ENCODE assay signal across 29 cellular contexts in genomic region chr4:119684463-119684862, GRCh38. TPM values are rescaled to one million over a fixed set of nuclear protein-coding genes. Genes with fewer than 3 reads are reported as not detected.
DNase-seq lines count a peak whose midpoint lies in the region; ATAC-seq and TF ChIP-seq lines count a peak whose summit lies in the region.
"Had no signal": no experiment of that assay in that cellular context is flagged by ENCODE, and none has a peak within 500 bp of the region (broad histone marks: within the 10 kb centered on the region; RNA-seq: fewer than 3 reads in every experiment).

No MANE protein-coding gene starts in this region.

- intact Hi-C loops in IMR-90 (cut with micrococcal nuclease) (no loop called here), left lung (cut with DNase I) (no loop called here), Caco-2 (cut with micrococcal nuclease; ENCODE audit: unreplicated experiment) (no loop called here)

- H3K9me3 ChIP-seq in IMR-90 (ENCODE audit: control insufficient read depth, insufficient read depth, low read length) (no peaks in the 10 kb centered on the region), left lung (no peaks in the 10 kb centered on the region), Caco-2 (no peaks in the 10 kb centered on the region)
- H3K9me3 ChIP-seq: A549; BLaER1 treated with 17β-estradiol and CSF1 and Interleukin-3, amounts not matched to agents 10 nM and 100 nM; SJSA1 had no signal

- H4K8ac ChIP-seq in IMR-90 (ENCODE audit: low read depth in 2 of 2, low read length in 2 of 2) = peak overlapping the region; percentile 85 to 86; a peak in 3 of 4 replicates

- H2AK5ac ChIP-seq in IMR-90 (ENCODE audit: low read depth, low read length) = peak overlapping the region; percentile 70

- H2BK5ac ChIP-seq in IMR-90 (ENCODE audit: low read depth, low read length, poor library complexity, severe bottlenecking) = peak overlapping the region; percentile 97

- H3K27me3 Mint-ChIP-seq in Caco-2 (ENCODE audit: insufficient read depth, unreplicated experiment) = no peaks in the 10 kb centered on the region

- in situ Hi-C loops in IMR-90 (cut with MboI; ENCODE audit: low sequenced_read_pairs) = no loop called here

- peaks cover 0 to 9% of the 10 kb centered on the region in 2 experiments; a peak in 2 of 4 replicates for H3K79me1 ChIP-seq in IMR-90 (ENCODE audit: low read depth in 1 of 2, low read length in 2 of 2)

- H3K9ac ChIP-seq in IMR-90 (ENCODE audit: low read depth, low read length) (no peak overlapping the region; the same call in 1 of the 2 replicates), rectal smooth muscle tissue (ENCODE audit: low read length) (no peak overlapping the region)
- H3K9ac ChIP-seq: BLaER1 treated with 17β-estradiol and CSF1 and Interleukin-3, amounts not matched to agents 10 nM and 100 nM had no signal

- H3K27me3 ChIP-seq in IMR-90 (ENCODE audit: control insufficient read depth, insufficient read depth, low read length) = no peaks in the 10 kb centered on the region
- H3K27me3 ChIP-seq in left lung = no peaks in the 10 kb centered on the region
- H3K27me3 ChIP-seq in rectal smooth muscle tissue (ENCODE audit: control insufficient read depth, insufficient read depth, low read length) = no peaks in the 10 kb centered on the region
- H3K27me3 ChIP-seq in Caco-2 (replicated peaks; ENCODE audit: control insufficient read depth, insufficient read depth, low read length) = no peaks in the 10 kb centered on the region
- H3K27me3 ChIP-seq: BLaER1 treated with 17β-estradiol and CSF1 and Interleukin-3, amounts not matched to agents 10 nM and 100 nM; SJSA1 had no signal

- dilution Hi-C loops in IMR-90 (cut with HindIII; ENCODE audit: low sequenced_read_pairs, unreplicated experiment) = no loop called here

- ATAC-seq in IMR-90 (ENCODE audit: low read depth) (no peak), left lung (peak; percentile 39), GM19395 (IDR thresholded peaks at IDR 0.05; ENCODE audit: unreplicated experiment) (no peak)
- ATAC-seq: K562 had no signal

- H3K4me3 ChIP-seq in IMR-90 (ENCODE audit: insufficient read depth, low read depth, low read length) (no peak overlapping the region), left lung (no peak overlapping the region), rectal smooth muscle tissue (ENCODE audit: low read length) (no peak overlapping the region), Caco-2 (ENCODE audit: low read depth, low read length) (no peak overlapping the region)
- H3K4me3 ChIP-seq: A549; BLaER1 treated with 17β-estradiol and CSF1 and Interleukin-3, amounts not matched to agents 10 nM and 100 nM; K562; SJSA1 had no signal

- no peak overlapping the region for H3K27ac Mint-ChIP-seq in Caco-2 (ENCODE audit: unreplicated experiment)
- H3K27ac Mint-ChIP-seq: CD4-positive, alpha-beta T cell had no signal

- peak overlapping the region; percentile 98 for H2BK120ac ChIP-seq in IMR-90 (ENCODE audit: low read depth, low read length)

- no peaks in the 10 kb centered on the region for H4K20me1 ChIP-seq in IMR-90 (ENCODE audit: insufficient read depth, low read length)
- H4K20me1 ChIP-seq: BLaER1 treated with 17β-estradiol and CSF1 and Interleukin-3, amounts not matched to agents 10 nM and 100 nM had no signal

- H3K36me3 Mint-ChIP-seq in Caco-2 (ENCODE audit: insufficient read depth, unreplicated experiment) = no peaks in the 10 kb centered on the region

- peaks cover 6% of the 10 kb centered on the region for H3K9me1 ChIP-seq in IMR-90 (ENCODE audit: insufficient read depth, low read length)

- no peak for TF ChIP-seq RAD21 in IMR-90 (IDR thresholded peaks at IDR 0.05; ENCODE audit: low read length)

- H3K4me2 ChIP-seq in IMR-90 (ENCODE audit: low read depth, low read length) = no peak overlapping the region
- H3K4me2 ChIP-seq: BLaER1 treated with 17β-estradiol and CSF1 and Interleukin-3, amounts not matched to agents 10 nM and 100 nM had no signal

- WGBS in IMR-90 (ENCODE audit: extremely low coverage in 2 of 2, insufficient read length in 1 of 2), 2 experiments = no CpG with 5 or more reads among the region's 4 CpGs

- H2AFZ ChIP-seq in IMR-90 (replicated peaks; ENCODE audit: low read length, poor library complexity) = no peak overlapping the region

- H2BK20ac ChIP-seq in IMR-90 (ENCODE audit: low read depth, low read length) = peak overlapping the region; percentile 94

- H3K36me3 ChIP-seq in IMR-90 (ENCODE audit: control insufficient read depth, insufficient read depth, low read length) = no peaks in the 10 kb centered on the region
- H3K36me3 ChIP-seq in left lung = no peaks in the 10 kb centered on the region
- no peaks in the 10 kb centered on the region for H3K36me3 ChIP-seq in rectal smooth muscle tissue (ENCODE audit: control insufficient read depth, insufficient read depth, low read length)
- H3K36me3 ChIP-seq in Caco-2 (ENCODE audit: control insufficient read depth, insufficient read depth, low read length) = no peaks in the 10 kb centered on the region
- H3K36me3 ChIP-seq: BLaER1 treated with 17β-estradiol and CSF1 and Interleukin-3, amounts not matched to agents 10 nM and 100 nM; SJSA1 had no signal

- peak overlapping the region; percentile 95 for H4K5ac ChIP-seq in IMR-90 (ENCODE audit: low read depth, low read length)

- peak overlapping the region; percentile 80; the same call in 1 of the 2 replicates for H3K27ac ChIP-seq in IMR-90 (ENCODE audit: insufficient read depth, low read length)
- peak overlapping the region; percentile 34; the same call in 1 of the 2 replicates for H3K27ac ChIP-seq in VCaP
- H3K27ac ChIP-seq in left lung = no peak overlapping the region
- peak overlapping the region; percentile 46 for H3K27ac ChIP-seq in rectal smooth muscle tissue (ENCODE audit: low read depth, low read length)
- H3K27ac ChIP-seq: A549; BLaER1 treated with 17β-estradiol and CSF1 and Interleukin-3, amounts not matched to agents 10 nM and 100 nM; SJSA1 had no signal

- peak overlapping the region; percentile 82; the same call in 1 of the 3 replicates for H2BK15ac ChIP-seq in IMR-90 (ENCODE audit: low read depth, low read length)

- H3K9me3 Mint-ChIP-seq in Caco-2 (ENCODE audit: unreplicated experiment) = no peaks in the 10 kb centered on the region
- H3K9me3 Mint-ChIP-seq: CD4-positive, alpha-beta T cell had no signal

- H3K4me1 ChIP-seq in IMR-90 (ENCODE audit: control insufficient read depth, insufficient read depth, low read length) (peaks cover 16% of the 10 kb centered on the region), left lung (peaks cover 4 to 6% of the 10 kb centered on the region in 2 donors), rectal smooth muscle tissue (ENCODE audit: control insufficient read depth, insufficient read depth, low read length) (peaks cover 24% of the 10 kb centered on the region), Caco-2 (no peaks in the 10 kb centered on the region)
- H3K4me1 ChIP-seq: BLaER1 treated with 17β-estradiol and CSF1 and Interleukin-3, amounts not matched to agents 10 nM and 100 nM had no signal

- H3K4ac ChIP-seq in IMR-90 (ENCODE audit: low read depth, low read length) = peak overlapping the region; percentile 83

- no peaks in the 10 kb centered on the region for H3K4me1 Mint-ChIP-seq in Caco-2 (ENCODE audit: low read depth, unreplicated experiment)

- H3K23ac ChIP-seq in IMR-90 (ENCODE audit: low read depth, low read length) = peak overlapping the region; percentile 26

- POLR2A ChIA-PET in IMR-90 (lab: Charles Lee; ENCODE audit: unreplicated experiment) (interaction anchor here (0.9 to 1.9 kb wide), 2 partner anchors 21 to 56 kb away, joined by 3 to 4 read pairs; partner anchors contain the start of gene PDE5A), Caco-2 (lab: Charles Lee) (no interaction called here)

- CTCF ChIA-PET in IMR-90 (lab: Yijun Ruan, JAX) = interaction anchor here (1.1 kb wide), 1 partner anchor 360 kb away, joined by 3 read pairs; no protein-coding TSS in a partner anchor
- CTCF ChIA-PET in Caco-2 (lab: Charles Lee) = no interaction called here

- H2AK9ac ChIP-seq in IMR-90 (replicated peaks; ENCODE audit: low read depth, low read length, poor library complexity) = no peak overlapping the region

- no peak overlapping the region for H3K56ac ChIP-seq in IMR-90 (ENCODE audit: extremely low read depth, insufficient read depth, low read length)

- BruUV-seq in IMR-90 (replicated peaks; lab: Mats Ljungman, UMichigan) (no TSS peak), Caco-2 (replicated peaks; lab: Mats Ljungman, UMichigan) (no TSS peak)

- no peak for TF ChIP-seq POLR2A in IMR-90 (IDR thresholded peaks at IDR 0.05; ENCODE audit: low read depth, low read length)

- TF ChIP-seq CTCF in IMR-90 (conservative IDR thresholded peaks at IDR 0.05; ENCODE audit: low read depth, low read length) = no peak
- TF ChIP-seq CTCF in VCaP (conservative IDR thresholded peaks at IDR 0.05) = no peak
- TF ChIP-seq CTCF in left lung (IDR thresholded peaks at IDR 0.05) = no peak
- TF ChIP-seq CTCF in Caco-2 (IDR thresholded peaks at IDR 0.05; ENCODE audit: insufficient read depth in 1 of 2, low read depth in 1 of 2, low read length in 1 of 2, severe bottlenecking in 1 of 2, unreplicated experiment in 1 of 2) = no peak

- DNase-seq in IMR-90 (no peak), left lung (no peak), DMS114 treated with DMSO at 0.1 percent for 48 hours (lab: John Stamatoyannopoulos, UW; ENCODE audit: unreplicated experiment) (no peak), Caco-2 (no peak)
- DNase-seq: AML-193; CD4-positive, alpha-beta T cell; DMS79; EL; GDM1; Kasumi-1; MV-4-11; NCI-H1105; NCI-H1436 treated with DMSO at 0.1 percent for 48 hours; NCI-H187 treated with DMSO at 0.1 percent for 48 hours; NCI-H2171 treated with DMSO at 0.1 percent for 48 hours; NCI-H345; NCI-H524; NCI-H774; NK-92 treated with Interleukin-12 subunit alpha and Interleukin-12 subunit beta, amount 100 ng/mL, for 24 hours; PC-3; Right ventricle myocardium superior; RPMI8226 had no signal

- peak overlapping the region; percentile 93 for H3K18ac ChIP-seq in IMR-90 (ENCODE audit: low read depth, low read length)

- no peak overlapping the region for H3K4me3 Mint-ChIP-seq in Caco-2 (ENCODE audit: unreplicated experiment)
- H3K4me3 Mint-ChIP-seq: CD4-positive, alpha-beta T cell had no signal

- H4K91ac ChIP-seq in IMR-90 (ENCODE audit: insufficient read depth, low read depth, low read length) = peak overlapping the region; percentile 91

- peak overlapping the region; percentile 83 for H3K14ac ChIP-seq in IMR-90 (replicated peaks; ENCODE audit: low read depth, low read length)

TF ChIP-seq in IMR-90, 13 proteins besides CTCF, POLR2A, EP300 and RAD21 (continues in another document):
- TF ChIP-seq RFX5 (IDR thresholded peaks at IDR 0.05; ENCODE audit: low read depth, low read length) (no peak), MXI1 (IDR thresholded peaks at IDR 0.05; ENCODE audit: borderline replicate concordance, low read depth, low read length) (no peak), RCOR1 (IDR thresholded peaks at IDR 0.05; ENCODE audit: insufficient replicate concordance, low read length) (no peak), SMC3 (IDR thresholded peaks at IDR 0.05; ENCODE audit: low read depth, low read length) (no peak), CEBPB (IDR thresholded peaks at IDR 0.05; ENCODE audit: low read depth, low read length) (no peak)

RNA-seq across cellular contexts. Expression of gene PDE5A, which starts 55.9 kb away (rescaled TPM):
- total RNA-seq in IMR-90 (2012; rRNA removed) (567 and 770 TPM in 2 replicates), left lung (10 to 100 TPM; 26.7 to 46.6 TPM), Caco-2 (2022) (7.9 and 10.8 TPM in 2 replicates)
- polyA plus RNA-seq in IMR-90 (2012; rRNA removed) = 71.5 and 101 TPM in 2 replicates
- 25.9 and 36.3 TPM in 2 replicates for polyA plus RNA-seq in IMR-90 (2012; cell fraction: cytosol; rRNA removed)
- polyA plus RNA-seq in IMR-90 (2012; cell fraction: nucleus; rRNA removed; ENCODE audit: low replicate concordance) = 34.7 and 324 TPM in 2 replicates

Comparison
In these comparisons a context has a peak if more than half of its experiments do, and no peak if none do; other contexts are left out.
1. H3K27ac ChIP-seq: peak in IMR-90 (single experiment), VCaP (single experiment) and rectal smooth muscle tissue (single experiment); none in left lung (0 of 2).
2. RNA of gene PDE5A, which starts 55.9 kb away (total RNA-seq): 567 to 770 TPM in IMR-90; 26.7 to 46.6 TPM in left lung and 7.9 to 10.8 TPM in Caco-2; every median in the first group is over 10 times any median in the second.